ENCODE assay signal across 14 cellular contexts in the genomic region with DNA sequence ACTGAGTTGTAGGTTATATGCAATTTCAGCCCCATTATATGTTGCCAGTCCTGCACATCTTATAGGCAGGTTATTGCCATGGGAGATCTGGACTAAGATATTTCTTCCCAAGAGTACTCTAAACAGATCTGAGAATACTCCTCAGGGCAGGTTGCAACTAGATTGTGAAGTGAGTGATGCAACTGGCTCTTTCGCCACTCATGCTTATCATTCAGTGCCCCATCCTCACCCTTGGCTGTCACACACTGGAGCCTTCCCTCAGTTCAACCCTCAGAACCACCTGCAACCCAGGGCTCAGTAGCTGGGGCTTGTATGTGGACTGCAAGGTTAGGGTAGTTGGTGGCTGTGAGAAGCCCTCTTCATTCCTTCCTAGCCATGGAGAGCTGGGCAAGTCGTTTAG.
"Had no signal": no experiment of that assay in that cellular context is flagged by ENCODE, and none has a peak within 500 bp of the region (broad histone marks: within the 10 kb centered on the region; RNA-seq: fewer than 3 reads in every experiment).

No MANE protein-coding gene starts in this region.

- H3K4me1 Mint-ChIP-seq: activated CD8-positive, alpha-beta memory T cell treated with anti-CD3 and anti-CD28 coated beads, Interleukin-2, amount 10 ng/mL, durations not matched to agents 7 days and 5 days; T-helper 17 cell had no signal

- H3K4me1 ChIP-seq: vagina had no signal

- H3K36me3 Mint-ChIP-seq: activated CD8-positive, alpha-beta memory T cell treated with anti-CD3 and anti-CD28 coated beads, Interleukin-2, amount 10 ng/mL, durations not matched to agents 7 days and 5 days; activated naive CD4-positive, alpha-beta T cell treated with anti-CD3 and anti-CD28 coated beads, Interleukin-2, amount 50 U/mL, for 24 hours; brain had no signal

- H3K9me3 ChIP-seq: esophagus muscularis mucosa, neutrophil, vagina had no signal

- H3K27ac Mint-ChIP-seq: activated CD8-positive, alpha-beta memory T cell treated with anti-CD3 and anti-CD28 coated beads, Interleukin-2, amount 10 ng/mL, durations not matched to agents 7 days and 5 days; activated naive CD4-positive, alpha-beta T cell treated with anti-CD3 and anti-CD28 coated beads, Interleukin-2, amount 50 U/mL, for 24 hours; activated T-cell treated with anti-CD3 and anti-CD28 coated beads, Interleukin-2, amount 50 U/mL, for 24 hours; brain; T-helper 17 cell had no signal

- H3K4me3 Mint-ChIP-seq: activated CD8-positive, alpha-beta memory T cell treated with anti-CD3 and anti-CD28 coated beads, Interleukin-2, amount 10 ng/mL, durations not matched to agents 7 days and 5 days; activated naive CD4-positive, alpha-beta T cell treated with anti-CD3 and anti-CD28 coated beads, Interleukin-2, amount 50 U/mL, for 24 hours; activated T-cell treated with anti-CD3 and anti-CD28 coated beads, Interleukin-2, amount 50 U/mL, for 24 hours; brain; T-helper 17 cell had no signal

- DNase-seq: activated CD4-positive, alpha-beta T cell treated with anti-CD3 and anti-CD28 coated beads, Interleukin-2, amount 50 U/mL, for 48 hours; activated CD8-positive, alpha-beta memory T cell treated with anti-CD3 and anti-CD28 coated beads, Interleukin-2, amount 10 ng/mL, durations not matched to agents 7 days and 5 days; activated effector memory CD4-positive, alpha-beta T cell treated with Interleukin-2 at 50 U/mL for 16 hours; activated T-cell treated with anti-CD3 and anti-CD28 coated beads, Interleukin-2, amount 50 U/mL, for 24 hours; dorsolateral prefrontal cortex; glutamatergic neuron; retina; small intestine; T-helper 17 cell had no signal

- ATAC-seq: activated CD8-positive, alpha-beta memory T cell treated with anti-CD3 and anti-CD28 coated beads, Interleukin-2, amount 10 ng/mL, durations not matched to agents 7 days and 5 days; T-helper 17 cell had no signal

- H3K27me3 ChIP-seq: dorsolateral prefrontal cortex, esophagus muscularis mucosa, neutrophil, vagina had no signal

- H3K27me3 Mint-ChIP-seq: activated naive CD4-positive, alpha-beta T cell treated with anti-CD3 and anti-CD28 coated beads, Interleukin-2, amount 50 U/mL, for 24 hours; activated T-cell treated with anti-CD3 and anti-CD28 coated beads, Interleukin-2, amount 50 U/mL, for 24 hours; brain; T-helper 17 cell had no signal

- H3K4me3 ChIP-seq: dorsolateral prefrontal cortex, esophagus muscularis mucosa, vagina had no signal

- H3K9me3 Mint-ChIP-seq: activated naive CD4-positive, alpha-beta T cell treated with anti-CD3 and anti-CD28 coated beads, Interleukin-2, amount 50 U/mL, for 24 hours; activated T-cell treated with anti-CD3 and anti-CD28 coated beads, Interleukin-2, amount 50 U/mL, for 24 hours; brain had no signal

- H3K36me3 ChIP-seq: neutrophil, vagina had no signal

- H3K27ac ChIP-seq: esophagus muscularis mucosa, neutrophil, vagina had no signal
